Comparison of ENCODE assay signal across 1 cellular context in the genomic region with DNA sequence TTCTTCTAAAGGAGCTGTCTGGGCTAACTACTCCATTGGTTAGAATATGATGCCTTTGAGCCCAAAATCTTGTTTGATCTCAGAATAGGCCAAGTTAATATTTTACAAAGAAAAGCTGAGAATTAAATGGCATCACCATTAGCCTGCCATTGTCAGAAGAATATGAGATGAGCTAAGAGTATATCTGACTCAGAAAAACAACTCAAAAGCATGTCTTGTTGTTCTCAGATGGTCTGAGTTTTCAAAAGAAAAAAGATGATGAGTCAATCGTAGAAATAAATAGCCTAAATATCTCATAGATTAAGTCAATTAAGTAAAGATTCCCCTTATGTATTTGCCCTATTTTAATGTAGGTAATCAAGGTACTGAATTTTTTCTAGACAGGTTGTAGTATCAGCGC.
TF ChIP-seq lines count a peak whose summit lies in the region.

No MANE protein-coding gene starts in this region.

TF ChIP-seq in IMR-90, 13 proteins besides CTCF, POLR2A, EP300 and RAD21:
- TF ChIP-seq CHD1 (IDR thresholded peaks at IDR 0.05; ENCODE audit: low read depth, low read length) (no peak), FOS (IDR thresholded peaks at IDR 0.05; ENCODE audit: low read depth, low read length) (peak; percentile 43; the same call in 1 of the 2 replicates)
TF ChIP-seq in IMR-90: peak in this region for 1.
